8 cellular contexts compared by ENCODE assay signal in the genomic region with DNA sequence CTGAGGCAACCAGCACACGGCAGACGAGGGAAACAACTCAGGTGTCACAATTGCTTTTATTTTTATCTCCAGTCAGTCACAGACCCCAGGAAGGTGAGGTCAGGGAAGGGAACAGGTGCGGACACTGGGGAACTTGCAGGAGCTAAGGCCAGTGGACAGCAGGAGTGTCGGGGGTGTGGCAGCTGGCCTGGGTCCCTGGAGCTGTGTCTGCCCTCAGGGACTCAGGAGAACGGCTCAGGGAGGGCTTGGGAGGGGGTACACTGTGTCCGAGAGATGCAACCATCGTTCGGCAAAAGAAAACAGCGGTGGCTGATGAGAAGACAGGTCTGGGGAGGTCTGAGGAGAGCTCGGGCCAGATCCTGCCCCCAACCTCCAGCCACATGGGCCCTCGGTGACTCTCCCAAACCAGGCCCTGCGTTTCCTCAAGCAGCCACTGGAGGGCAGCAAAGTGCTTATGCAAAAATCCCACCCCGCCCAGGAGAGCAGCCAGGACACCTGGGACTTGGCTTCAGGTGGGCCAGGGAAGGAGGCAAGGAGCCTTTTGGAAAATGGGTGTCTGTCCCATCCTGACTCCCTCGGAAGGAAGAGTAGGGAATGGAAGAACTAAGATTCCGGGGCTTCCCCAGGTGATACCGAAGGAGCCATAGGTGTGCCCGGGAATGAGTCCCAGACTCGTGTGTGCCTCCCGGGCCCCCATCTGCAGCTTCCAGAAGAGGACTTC. TPM values are rescaled to one million over a fixed set of nuclear protein-coding genes. Genes with fewer than 3 reads are reported as not detected.
DNase-seq lines count a peak whose midpoint lies in the region; ATAC-seq and FAIRE-seq lines count a peak whose summit lies in the region.

No MANE protein-coding gene starts in this region.

- no peaks in the 10 kb centered on the region for H3K36me3 ChIP-seq in effector memory CD4-positive, alpha-beta T cell (ENCODE audit: control insufficient read depth, insufficient read depth, low read length)
- no peaks in the 10 kb centered on the region for H3K36me3 ChIP-seq in mesendoderm (ENCODE audit: control insufficient read depth, insufficient read depth, low read length)

- no peak overlapping the region for H3K9ac ChIP-seq in mesendoderm (ENCODE audit: low read length)

- H3K18ac ChIP-seq in mesendoderm (ENCODE audit: low read length) = no peak overlapping the region

- no peak overlapping the region for H3K27ac Mint-ChIP-seq in activated CD8-positive, alpha-beta T cell treated with anti-CD3 and anti-CD28 coated beads, Interleukin-2, amount 10 ng/mL, durations not matched to agents 7 days and 5 days

- H3K79me2 ChIP-seq in mesendoderm (ENCODE audit: control insufficient read depth, insufficient read depth, low read length) = no peaks in the 10 kb centered on the region

- H2BK120ac ChIP-seq in mesendoderm (ENCODE audit: low read depth, low read length) = no peak overlapping the region

- no peak overlapping the region for H3K4ac ChIP-seq in mesendoderm (ENCODE audit: low read depth, low read length)

- no CpG with 5 or more reads among the region's 19 CpGs for WGBS in mesendoderm (ENCODE audit: extremely low coverage, insufficient coverage, low lambda C conversion rate)

- no peaks in the 10 kb centered on the region for H3K36me3 Mint-ChIP-seq in activated CD8-positive, alpha-beta T cell treated with anti-CD3 and anti-CD28 coated beads, Interleukin-2, amount 10 ng/mL, durations not matched to agents 7 days and 5 days (ENCODE audit: low read depth)

- no peaks in the 10 kb centered on the region for H3K9me3 ChIP-seq in effector memory CD4-positive, alpha-beta T cell (ENCODE audit: control insufficient read depth, low read length)

- FAIRE-seq in GM18507 (lab: Jason Lieb, UNC) = peak; percentile 76

- CTCF ChIA-PET in activated CD8-positive, alpha-beta T cell treated with anti-CD3 and anti-CD28 coated beads, Interleukin-2, amount 10 ng/mL, durations not matched to agents 7 days and 5 days (lab: Charles Lee) = interaction anchor here (0.7 to 6.5 kb wide), 24 partner anchors 11 to 189 kb away, joined by 3 to 63 read pairs (median 4); no protein-coding TSS in a partner anchor

- peaks cover 7% of the 10 kb centered on the region for H3K27me3 Mint-ChIP-seq in activated CD8-positive, alpha-beta T cell treated with anti-CD3 and anti-CD28 coated beads, Interleukin-2, amount 10 ng/mL, durations not matched to agents 7 days and 5 days (ENCODE audit: low read depth)

- H2AK5ac ChIP-seq in mesendoderm (ENCODE audit: low read length) = no peak overlapping the region

- H4K8ac ChIP-seq in mesendoderm (ENCODE audit: low read depth, low read length) = no peak overlapping the region

- H2BK15ac ChIP-seq in mesendoderm (replicated peaks; ENCODE audit: low read depth) = no peak overlapping the region

- no peak overlapping the region for H3K23ac ChIP-seq in mesendoderm (ENCODE audit: low read length)

- no peaks in the 10 kb centered on the region for H3K79me1 ChIP-seq in mesendoderm (ENCODE audit: low read length)

- H3K4me3 Mint-ChIP-seq in activated CD8-positive, alpha-beta T cell treated with anti-CD3 and anti-CD28 coated beads, Interleukin-2, amount 10 ng/mL, durations not matched to agents 7 days and 5 days = no peak overlapping the region

- H2BK5ac ChIP-seq in mesendoderm (ENCODE audit: low read length) = no peak overlapping the region

- H3K56ac ChIP-seq in mesendoderm (ENCODE audit: low read length) = peak overlapping the region; percentile 29

- no peaks in the 10 kb centered on the region for H3K27me3 ChIP-seq in effector memory CD4-positive, alpha-beta T cell (replicated peaks; ENCODE audit: control insufficient read depth, insufficient read depth, low read length, poor library complexity, severe bottlenecking)
- no peaks in the 10 kb centered on the region for H3K27me3 ChIP-seq in mesendoderm (ENCODE audit: insufficient read depth, low read length, poor library complexity)

- POLR2A ChIA-PET in activated CD8-positive, alpha-beta T cell treated with anti-CD3 and anti-CD28 coated beads, Interleukin-2, amount 10 ng/mL, durations not matched to agents 7 days and 5 days (lab: Charles Lee) = no interaction called here

- H3K4me2 ChIP-seq in mesendoderm (ENCODE audit: low read length) = no peak overlapping the region

- no peak overlapping the region for H3K27ac ChIP-seq in effector memory CD4-positive, alpha-beta T cell (ENCODE audit: insufficient read depth, low read length, poor library complexity, severe bottlenecking)
- no peak overlapping the region for H3K27ac ChIP-seq in mesendoderm (ENCODE audit: low read depth, low read length)

- H4K5ac ChIP-seq in mesendoderm (ENCODE audit: low read length) = no peak overlapping the region

- H3K4me3 ChIP-seq in effector memory CD4-positive, alpha-beta T cell (ENCODE audit: insufficient read depth, low read depth, low read length, poor library complexity, severe bottlenecking) = no peak overlapping the region
- H3K4me3 ChIP-seq in mesendoderm (ENCODE audit: low read length) = no peak overlapping the region

- peak; percentile 89 for DNase-seq in AG08396 (ENCODE audit: low spot score)
- peak; percentile 82 for DNase-seq in GM18507 (ENCODE audit: extremely low spot score, insufficient read length, low read depth)
- peak; percentile 1 for DNase-seq in NCI-H446 treated with DMSO at 0.1 percent for 48 hours (lab: John Stamatoyannopoulos, UW)
- DNase-seq in activated CD8-positive, alpha-beta T cell treated with anti-CD3 and anti-CD28 coated beads, Interleukin-2, amount 10 ng/mL, durations not matched to agents 7 days and 5 days = peak; percentile 80
- peak; percentile 41 to 55 (median 44) for DNase-seq in effector memory CD4-positive, alpha-beta T cell
- DNase-seq in mesendoderm = peak; percentile 81
- DNase-seq in stimulated activated CD8-positive, alpha-beta memory T cell treated with anti-CD3 and anti-CD28 coated beads, Interleukin-4, amount 100 ng/mL, for 1 hour (ENCODE audit: low read depth in 2 of 2, low spot score in 1 of 2) = peak; percentile 44 to 51

- H3K9me3 Mint-ChIP-seq in activated CD8-positive, alpha-beta T cell treated with anti-CD3 and anti-CD28 coated beads, Interleukin-2, amount 10 ng/mL, durations not matched to agents 7 days and 5 days (ENCODE audit: insufficient read depth) = no peaks in the 10 kb centered on the region

- no peaks in the 10 kb centered on the region for H3K4me1 ChIP-seq in effector memory CD4-positive, alpha-beta T cell (ENCODE audit: control insufficient read depth, insufficient read depth, low read length, poor library complexity, severe bottlenecking)
- H3K4me1 ChIP-seq in mesendoderm (ENCODE audit: control insufficient read depth, low read depth, low read length) = no peaks in the 10 kb centered on the region

- ATAC-seq in activated CD8-positive, alpha-beta T cell treated with anti-CD3 and anti-CD28 coated beads, Interleukin-2, amount 10 ng/mL, durations not matched to agents 7 days and 5 days = peak; percentile 78
- ATAC-seq in GM18868 (IDR thresholded peaks at IDR 0.05; ENCODE audit: unreplicated experiment) = no peak

- no peaks in the 10 kb centered on the region for H3K4me1 Mint-ChIP-seq in activated CD8-positive, alpha-beta T cell treated with anti-CD3 and anti-CD28 coated beads, Interleukin-2, amount 10 ng/mL, durations not matched to agents 7 days and 5 days (ENCODE audit: low read depth)

RNA-seq across cellular contexts. Expression of gene BCDIN3D, which starts 24.1 kb away (rescaled TPM):
- total RNA-seq in activated CD8-positive, alpha-beta T cell treated with anti-CD3 and anti-CD28 coated beads, Interleukin-2, amount 10 ng/mL, durations not matched to agents 7 days and 5 days = 1 to 10 TPM; 7.3 to 7.4 TPM
- 1.7 TPM for polyA plus RNA-seq in mesendoderm (2013, experiment 1 of 2)
- polyA plus RNA-seq in mesendoderm (2013, experiment 2 of 2) = 1.5 TPM

RNA-seq across cellular contexts. Expression of gene FAIM2, which starts 36.7 kb away (rescaled TPM):
- total RNA-seq in activated CD8-positive, alpha-beta T cell treated with anti-CD3 and anti-CD28 coated beads, Interleukin-2, amount 10 ng/mL, durations not matched to agents 7 days and 5 days = under 1 TPM; 0.23 to 0.55 TPM
- polyA plus RNA-seq in mesendoderm (2013, experiment 1 of 2) = 0.27 TPM
- 0.11 TPM for polyA plus RNA-seq in mesendoderm (2013, experiment 2 of 2)

RNA-seq across cellular contexts. Expression of gene NCKAP5L, which starts 38.8 kb away (rescaled TPM):
- total RNA-seq in activated CD8-positive, alpha-beta T cell treated with anti-CD3 and anti-CD28 coated beads, Interleukin-2, amount 10 ng/mL, durations not matched to agents 7 days and 5 days = 1 to 10 TPM; 7.2 to 7.7 TPM
- 11.3 TPM for polyA plus RNA-seq in mesendoderm (2013, experiment 1 of 2)
- 11.2 TPM for polyA plus RNA-seq in mesendoderm (2013, experiment 2 of 2)

Comparison
In these comparisons a context has a peak if more than half of its experiments do, and no peak if none do; other contexts are left out.
1. DNase-seq: peak in every context shown above with its lines; median percentile 89 in AG08396; 82 in GM18507; 81 in mesendoderm; 80 in activated CD8-positive, alpha-beta T cell treated with anti-CD3 and anti-CD28 coated beads, Interleukin-2, amount 10 ng/mL, durations not matched to agents 7 days and 5 days; 48 in stimulated activated CD8-positive, alpha-beta memory T cell treated with anti-CD3 and anti-CD28 coated beads, Interleukin-4, amount 100 ng/mL, for 1 hour; 44 in effector memory CD4-positive, alpha-beta T cell; 1 in NCI-H446 treated with DMSO at 0.1 percent for 48 hours.